In the genomic region with DNA sequence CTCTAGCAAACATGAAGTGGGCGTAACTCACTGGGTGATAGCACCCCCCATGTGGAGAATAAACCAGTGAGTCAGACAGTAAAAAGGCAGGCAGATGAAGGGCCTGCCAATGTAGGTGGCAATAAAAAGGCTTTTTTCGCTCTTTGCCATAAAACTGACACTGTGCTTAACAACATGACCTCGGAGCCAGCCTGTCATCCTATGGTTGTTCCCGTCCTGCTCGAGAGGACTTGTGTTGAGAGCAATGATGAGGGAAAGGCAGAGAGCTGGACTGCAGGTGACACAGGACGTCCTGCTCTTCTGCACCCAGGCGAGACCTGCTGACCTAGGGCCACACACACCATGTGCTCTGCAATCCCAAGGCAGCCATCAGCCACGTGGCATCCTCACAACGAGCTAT, we compare ENCODE assay signal across 15 cellular contexts.
DNase-seq lines count a peak whose midpoint lies in the region; ATAC-seq, FAIRE-seq and TF ChIP-seq lines count a peak whose summit lies in the region.
"Had no signal": no experiment of that assay in that cellular context is flagged by ENCODE, and none has a peak within 500 bp of the region (broad histone marks: within the 10 kb centered on the region; RNA-seq: fewer than 3 reads in every experiment).

No MANE protein-coding gene starts in this region.

- BruUV-seq in HepG2 (replicated peaks; lab: Mats Ljungman, UMichigan): no TSS peak

- H4K20me1 ChIP-seq in HepG2 (ENCODE audit: insufficient read depth, low read length) (no peaks in the 10 kb centered on the region), H1 (replicated peaks in 1 of 2; ENCODE audit: control insufficient read depth in 1 of 2, insufficient read depth in 2 of 2, low read length in 2 of 2) (no peaks in the 10 kb centered on the region)
- H4K20me1 ChIP-seq: BLaER1 had no signal

- H2AFZ ChIP-seq in HepG2 (ENCODE audit: low read length): no peak overlapping the region
- H2AFZ ChIP-seq in H1 (ENCODE audit: low read length): no peak overlapping the region
- H2AFZ ChIP-seq: GM23338 had no signal

- H2BK15ac ChIP-seq in H1 (ENCODE audit: low read length): peak overlapping the region; percentile 25; the same call in 1 of the 2 replicates

- in situ Hi-C loops in HepG2 (cut with HindIII; ENCODE audit: extremely low pct_ligation_motif_present, low pct_unique_long_range_greater_than_20kb): no loop called here

- H3K9me3 Mint-ChIP-seq in osteocyte (ENCODE audit: unreplicated experiment): peaks cover 41% of the 10 kb centered on the region

- no peaks in the 10 kb centered on the region for H3K4me1 Mint-ChIP-seq in osteocyte (ENCODE audit: unreplicated experiment)
- H3K4me1 Mint-ChIP-seq: GM23338 had no signal

- DNase-seq in HepG2 (ENCODE audit: low spot score): no peak
- DNase-seq in right lobe of liver: no peak
- DNase-seq in H1 (ENCODE audit: low read depth in 1 of 2, low spot score in 2 of 2): no peak
- DNase-seq in osteocyte (ENCODE audit: extremely low spot score, unreplicated experiment): peak; percentile 36
- DNase-seq in vagina (ENCODE audit: extremely low spot score in 2 of 2): peak; percentile 32 to 34
- no peak for DNase-seq in cerebellum (ENCODE audit: low spot score)
- no peak for DNase-seq in GM12892 (ENCODE audit: insufficient read length)
- DNase-seq: DMS53, GF-D8 had no signal

- H3K4ac ChIP-seq in H1 (replicated peaks; ENCODE audit: insufficient read length, low read depth, low read length): no peak overlapping the region

- no peak overlapping the region for H2BK20ac ChIP-seq in H1 (ENCODE audit: low read length)

- H2BK120ac ChIP-seq in H1 (replicated peaks; ENCODE audit: low read depth, low read length): no peak overlapping the region

- H3K9ac ChIP-seq in HepG2 (ENCODE audit: insufficient read depth, low read depth, low read length) (no peak overlapping the region), H1 (replicated peaks in 1 of 4; ENCODE audit: extremely low read depth in 1 of 4, low read depth in 3 of 4, low read length in 3 of 4) (no peak overlapping the region)
- H3K9ac ChIP-seq: BLaER1 had no signal

- no peak for TF ChIP-seq RAD21 in HepG2 (CRISPR knock-in tag; IDR thresholded peaks at IDR 0.05)
- no peak for TF ChIP-seq RAD21 in H1 (IDR thresholded peaks at IDR 0.05 in 1 of 2, conservative IDR thresholded peaks at IDR 0.05 in 1 of 2; ENCODE audit: low read depth in 2 of 2, low read length in 2 of 2)

- no peak overlapping the region for H3K4me3 ChIP-seq in HepG2 (replicated peaks in 1 of 3; ENCODE audit: insufficient read depth in 1 of 3, low read depth in 2 of 3, low read length in 3 of 3)
- no peak overlapping the region for H3K4me3 ChIP-seq in right lobe of liver
- no peak overlapping the region for H3K4me3 ChIP-seq in H1 (ENCODE audit: extremely low read depth in 1 of 4, insufficient read depth in 2 of 4, low read depth in 3 of 4, low read length in 4 of 4)
- no peak overlapping the region for H3K4me3 ChIP-seq in vagina
- H3K4me3 ChIP-seq: A549, BLaER1, GM23338, HAP-1 had no signal

- no peak for TF ChIP-seq POLR2A in HepG2 (IDR thresholded peaks at IDR 0.05; ENCODE audit: insufficient read depth in 1 of 2, low read depth in 2 of 2, low read length in 2 of 2)
- TF ChIP-seq POLR2A in right lobe of liver (IDR thresholded peaks at IDR 0.05): no peak
- TF ChIP-seq POLR2A in H1 (IDR thresholded peaks at IDR 0.05; ENCODE audit: control extremely low read depth in 1 of 2, low read depth in 2 of 2, low read length in 2 of 2): no peak
- no peak for TF ChIP-seq POLR2A in vagina (IDR thresholded peaks at IDR 0.05)
- TF ChIP-seq POLR2A in GM12892 (IDR thresholded peaks at IDR 0.05; ENCODE audit: low read depth, low read length): no peak

- H3K4me3 Mint-ChIP-seq in osteocyte (ENCODE audit: unreplicated experiment): no peak overlapping the region
- H3K4me3 Mint-ChIP-seq: GM23338 had no signal

- TF ChIP-seq EP300 in HepG2 (IDR thresholded peaks at IDR 0.05; ENCODE audit: low read depth in 2 of 2, low read length in 2 of 2) (no peak), HepG2 (CRISPR knock-in tag; IDR thresholded peaks at IDR 0.05; ENCODE audit: borderline replicate concordance) (no peak), H1 (IDR thresholded peaks at IDR 0.05; ENCODE audit: borderline replicate concordance in 1 of 2, low read depth in 2 of 2, low read length in 2 of 2) (no peak)

- CTCF ChIA-PET in HepG2 (lab: Yijun Ruan, JAX; ENCODE audit: low intra/inter-chr PET ratio, low total read pairs) (no interaction called here), H1 (lab: Charles Lee; ENCODE audit: partially characterized antibody) (no interaction called here)

- H3K4me1 ChIP-seq in HepG2 (ENCODE audit: insufficient read depth, low read length): no peaks in the 10 kb centered on the region
- no peaks in the 10 kb centered on the region for H3K4me1 ChIP-seq in right lobe of liver
- no peaks in the 10 kb centered on the region for H3K4me1 ChIP-seq in H1 (replicated peaks in 1 of 4; ENCODE audit: control insufficient read depth in 3 of 4, insufficient read depth in 4 of 4, low read length in 3 of 4)
- H3K4me1 ChIP-seq in vagina: no peaks in the 10 kb centered on the region
- H3K4me1 ChIP-seq: A549, HAP-1 had no signal

- no peak overlapping the region for H3K23ac ChIP-seq in H1 (ENCODE audit: insufficient read length)

- H3K27me3 Mint-ChIP-seq in osteocyte (ENCODE audit: unreplicated experiment): no peaks in the 10 kb centered on the region

- no peaks in the 10 kb centered on the region; a peak in 1 of 5 replicates for H3K27me3 ChIP-seq in HepG2 (ENCODE audit: control insufficient read depth in 1 of 2, insufficient read depth in 2 of 2, low read length in 2 of 2)
- H3K27me3 ChIP-seq in right lobe of liver: peaks cover 0 to 5% of the 10 kb centered on the region in 2 donors
- no peaks in the 10 kb centered on the region for H3K27me3 ChIP-seq in H1 (replicated peaks in 1 of 4; ENCODE audit: control insufficient read depth in 3 of 4, extremely low read depth in 1 of 4, insufficient read depth in 3 of 4, low read length in 3 of 4)
- H3K27me3 ChIP-seq in vagina: no peaks in the 10 kb centered on the region
- H3K27me3 ChIP-seq: BLaER1 had no signal

- no peak overlapping the region for H3K18ac ChIP-seq in H1 (ENCODE audit: extremely low read depth, low read length)

- H2BK12ac ChIP-seq in H1 (ENCODE audit: low read depth, low read length): no peak overlapping the region

- no peak overlapping the region for H3K56ac ChIP-seq in H1 (replicated peaks; ENCODE audit: insufficient read length, low read depth, low read length)

- no peak overlapping the region for H4K5ac ChIP-seq in H1 (ENCODE audit: insufficient read length, low read depth, low read length)

- 2% methylated on average over 4 of the region's 9 CpGs for WGBS in HepG2 (ENCODE audit: low lambda C conversion rate)
- 31% methylated on average over 8 of the region's 9 CpGs for WGBS in right lobe of liver (ENCODE audit: insufficient coverage, low coverage, low lambda C conversion rate, missing lambda C conversion rate)
- 83% methylated on average over 9 of the region's 9 CpGs; no CpG with 5 or more reads in 1 of the 2 experiments for WGBS in H1 (ENCODE audit: extremely low coverage in 1 of 2, insufficient coverage in 1 of 2, insufficient read length in 1 of 2, insufficient replicate concordance in 2 of 2, low coverage in 1 of 2, low lambda C conversion rate in 2 of 2, missing lambda C conversion rate in 1 of 2), 2 experiments

- H4K8ac ChIP-seq in H1 (ENCODE audit: extremely low read depth, insufficient read depth, low read length): no peak overlapping the region

- no peak overlapping the region for H3K27ac ChIP-seq in HepG2 (ENCODE audit: extremely low read length, insufficient read depth, low read length)
- H3K27ac ChIP-seq in right lobe of liver: no peak overlapping the region
- no peak overlapping the region for H3K27ac ChIP-seq in H1 (ENCODE audit: low read depth, low read length)
- no peak overlapping the region for H3K27ac ChIP-seq in vagina
- H3K27ac ChIP-seq: A549, BLaER1 had no signal

- H2AK5ac ChIP-seq in H1 (ENCODE audit: low read depth, low read length): no peak overlapping the region; the same call in 1 of the 2 replicates

- no peaks in the 10 kb centered on the region for H3K79me2 ChIP-seq in HepG2 (ENCODE audit: insufficient read depth, low read length)
- H3K79me2 ChIP-seq in H1 (ENCODE audit: control insufficient read depth in 1 of 2, insufficient read depth in 2 of 2, low read length in 2 of 2): no peaks in the 10 kb centered on the region

- H4K91ac ChIP-seq in H1 (replicated peaks; ENCODE audit: insufficient read length, low read length): no peak overlapping the region

- POLR2A ChIA-PET in HepG2 (lab: Yijun Ruan, JAX): no interaction called here
- POLR2A ChIA-PET in H1 (lab: Charles Lee; ENCODE audit: partially characterized antibody): no interaction called here

- H3K79me1 ChIP-seq in H1 (ENCODE audit: low read depth, low read length): no peaks in the 10 kb centered on the region

- FAIRE-seq in HepG2 (lab: Jason Lieb, UNC) (no peak), H1 (lab: Jason Lieb, UNC) (no peak), GM12892 (lab: Jason Lieb, UNC) (no peak)
- FAIRE-seq: A549, GM18507 had no signal

- H3K9me3 ChIP-seq in HepG2 (ENCODE audit: low read length): no peaks in the 10 kb centered on the region
- no peaks in the 10 kb centered on the region for H3K9me3 ChIP-seq in right lobe of liver
- H3K9me3 ChIP-seq in H1 (ENCODE audit: insufficient read depth in 2 of 2, low read depth in 1 of 2, low read length in 1 of 2): no peaks in the 10 kb centered on the region
- no peaks in the 10 kb centered on the region for H3K9me3 ChIP-seq in vagina
- H3K9me3 ChIP-seq: A549, BLaER1, HAP-1 had no signal

- intact Hi-C loops in HepG2 (cut with micrococcal nuclease; ENCODE audit: unreplicated experiment): no loop called here
- intact Hi-C loops in right lobe of liver (cut with DNase I): no loop called here
- intact Hi-C loops in vagina (cut with DNase I): no loop called here

- no peak overlapping the region for H3K14ac ChIP-seq in H1 (ENCODE audit: insufficient read length)

- H3K36me3 Mint-ChIP-seq in osteocyte (ENCODE audit: unreplicated experiment): no peaks in the 10 kb centered on the region

- ATAC-seq in HepG2: no peak
- ATAC-seq in right lobe of liver: no peak
- ATAC-seq in GM18861 (IDR thresholded peaks at IDR 0.05; ENCODE audit: unreplicated experiment): no peak
- ATAC-seq: A549, GM23338 had no signal

- H3K27ac Mint-ChIP-seq in osteocyte (ENCODE audit: unreplicated experiment): no peak overlapping the region
- H3K27ac Mint-ChIP-seq: GM23338 had no signal

- no peak overlapping the region for H3K4me2 ChIP-seq in HepG2 (ENCODE audit: low read depth, low read length)
- no peak overlapping the region for H3K4me2 ChIP-seq in H1 (ENCODE audit: insufficient read depth in 1 of 2, low read depth in 2 of 2, low read length in 2 of 2)
- H3K4me2 ChIP-seq: A549, BLaER1, GM23338 had no signal

- H3K23me2 ChIP-seq in H1 (ENCODE audit: low read depth, low read length): no peaks in the 10 kb centered on the region

- no peak overlapping the region for H2BK5ac ChIP-seq in H1 (ENCODE audit: low read depth, low read length)

- H3K36me3 ChIP-seq in HepG2 (replicated peaks in 1 of 2; ENCODE audit: control insufficient read depth in 1 of 2, insufficient read depth in 2 of 2, low read length in 2 of 2): no peaks in the 10 kb centered on the region
- no peaks in the 10 kb centered on the region for H3K36me3 ChIP-seq in right lobe of liver
- no peaks in the 10 kb centered on the region for H3K36me3 ChIP-seq in H1 (ENCODE audit: control insufficient read depth in 2 of 4, insufficient read depth in 4 of 4, low read length in 3 of 4)
- H3K36me3 ChIP-seq in vagina: no peaks in the 10 kb centered on the region
- H3K36me3 ChIP-seq: BLaER1, HAP-1 had no signal

- TF ChIP-seq CTCF in HepG2 (CRISPR knock-in tag; IDR thresholded peaks at IDR 0.05) (no peak), right lobe of liver (IDR thresholded peaks at IDR 0.05) (no peak), H1 (IDR thresholded peaks at IDR 0.05; ENCODE audit: control extremely low read depth in 1 of 3, insufficient read depth in 1 of 3, low read depth in 1 of 3, low read length in 3 of 3) (no peak), osteocyte (IDR thresholded peaks at IDR 0.05) (no peak), vagina (IDR thresholded peaks at IDR 0.05) (no peak)

Comparison
In these comparisons a context has a peak if more than half of its experiments do, and no peak if none do; other contexts are left out.
1. DNase-seq: peak in osteocyte (single experiment) and vagina (2 of 2); none in HepG2 (single experiment), right lobe of liver (0 of 3), H1 (0 of 2), cerebellum (single experiment) and GM12892 (single experiment).